ENCODE assay signal across 8 cellular contexts in genomic region chr1:85576256-85576641, GRCh38. TPM values are rescaled to one million over a fixed set of nuclear protein-coding genes. Genes with fewer than 3 reads are reported as not detected.
DNase-seq lines count a peak whose midpoint lies in the region; ATAC-seq and TF ChIP-seq lines count a peak whose summit lies in the region.

No MANE protein-coding gene starts in this region.

- peaks cover 31% of the 10 kb centered on the region for H3K4me1 ChIP-seq in HAP-1
- H3K4me1 ChIP-seq in hepatocyte (ENCODE audit: insufficient read depth), result peaks cover 20% of the 10 kb centered on the region

- H3K4me3 ChIP-seq in HAP-1 (peak overlapping the region; percentile 55), hepatocyte (peak overlapping the region; percentile 92), skin epidermis (peak overlapping the region; percentile 42 to 64 (median 51))

- ATAC-seq in HG03460 (IDR thresholded peaks at IDR 0.05; ENCODE audit: unreplicated experiment) (no peak), GM21381 (IDR thresholded peaks at IDR 0.05; ENCODE audit: unreplicated experiment) (no peak)

- CTCF ChIA-PET in activated CD4-positive, alpha-beta memory T cell treated with anti-CD3 and anti-CD28 coated beads for 36 hours (lab: Charles Lee), result no interaction called here

- peaks cover 3% of the 10 kb centered on the region for H3K79me2 ChIP-seq in hepatocyte

- 13% methylated on average over 13 of the region's 16 CpGs for WGBS in hepatocyte (ENCODE audit: low lambda C conversion rate, missing lambda C conversion rate)

- H3K36me3 Mint-ChIP-seq in activated CD4-positive, alpha-beta memory T cell treated with anti-CD3 and anti-CD28 coated beads for 36 hours, result no peaks in the 10 kb centered on the region

- peak overlapping the region; percentile 95 for H3K4me2 ChIP-seq in hepatocyte

- H3K9me3 ChIP-seq in HAP-1 (no peaks in the 10 kb centered on the region), hepatocyte (ENCODE audit: low read depth) (no peaks in the 10 kb centered on the region)

- H3K4me1 Mint-ChIP-seq in activated CD4-positive, alpha-beta memory T cell treated with anti-CD3 and anti-CD28 coated beads for 36 hours (ENCODE audit: low read depth), result peaks cover 28% of the 10 kb centered on the region

- TF ChIP-seq CTCF in hepatocyte (IDR thresholded peaks at IDR 0.05; ENCODE audit: poor library complexity), result no peak

- H3K27ac ChIP-seq in hepatocyte (peak overlapping the region; percentile 90), skin epidermis (peak overlapping the region; percentile 70 to 98 (median 91))

- DNase-seq in HAP-1 (ENCODE audit: low spot score in 2 of 2) (no peak), hepatocyte (ENCODE audit: low spot score) (no peak), epidermal melanocyte (ENCODE audit: insufficient read length, low spot score) (no peak), DMS79 treated with DMSO at 0.1 percent for 48 hours (lab: John Stamatoyannopoulos, UW) (no peak)
- DNase-seq in activated CD4-positive, alpha-beta memory T cell treated with anti-CD3 and anti-CD28 coated beads for 36 hours, result no peak

- no peak overlapping the region for H3K27ac Mint-ChIP-seq in activated CD4-positive, alpha-beta memory T cell treated with anti-CD3 and anti-CD28 coated beads for 36 hours

- peak overlapping the region; percentile 29 for H2AFZ ChIP-seq in hepatocyte

- POLR2A ChIA-PET in activated CD4-positive, alpha-beta memory T cell treated with anti-CD3 and anti-CD28 coated beads for 36 hours (lab: Charles Lee), result no interaction called here

- no peaks in the 10 kb centered on the region for H3K9me2 ChIP-seq in hepatocyte (replicated peaks; ENCODE audit: insufficient read depth)

- H3K27me3 ChIP-seq in HAP-1 (ENCODE audit: low read depth) (no peaks in the 10 kb centered on the region), hepatocyte (peaks cover 11% of the 10 kb centered on the region)

- peaks cover 60% of the 10 kb centered on the region for H3K27me3 Mint-ChIP-seq in activated CD4-positive, alpha-beta memory T cell treated with anti-CD3 and anti-CD28 coated beads for 36 hours

- no peaks in the 10 kb centered on the region for H3K9me3 Mint-ChIP-seq in activated CD4-positive, alpha-beta memory T cell treated with anti-CD3 and anti-CD28 coated beads for 36 hours

- in situ Hi-C loops in HAP-1 (cut with MboI; ENCODE audit: low sequenced_read_pairs), result no loop called here

- no peaks in the 10 kb centered on the region for H4K20me1 ChIP-seq in hepatocyte (ENCODE audit: insufficient read depth, poor library complexity, severe bottlenecking)

- intact Hi-C loops in activated CD4-positive, alpha-beta memory T cell treated with anti-CD3 and anti-CD28 coated beads for 36 hours (cut with micrococcal nuclease), result loop anchor here (2.0 to 10.0 kb wide), 3 partner anchors 131 to 621 kb away; partner anchors contain the start of gene ZNHIT6

- peaks cover 6% of the 10 kb centered on the region for H3K36me3 ChIP-seq in HAP-1 (replicated peaks)
- no peaks in the 10 kb centered on the region for H3K36me3 ChIP-seq in hepatocyte (replicated peaks; ENCODE audit: insufficient read depth, low read depth)

- H3K4me3 Mint-ChIP-seq in activated CD4-positive, alpha-beta memory T cell treated with anti-CD3 and anti-CD28 coated beads for 36 hours, result peak overlapping the region; percentile 60

RNA-seq across cellular contexts. Expression of gene CCN1, which starts 4.3 kb away (rescaled TPM):
- total RNA-seq in activated CD4-positive, alpha-beta memory T cell treated with anti-CD3 and anti-CD28 coated beads for 36 hours, result not detected
- 58.6 and 84.1 TPM in 2 replicates for total RNA-seq in hepatocyte
- polyA plus RNA-seq in hepatocyte, result 364 and 380 TPM in 2 replicates

Comparison
In these comparisons a context has a peak if more than half of its experiments do, and no peak if none do; other contexts are left out.
1. RNA of gene CCN1, which starts 4.3 kb away (total RNA-seq): 58.6 to 84.1 TPM in hepatocyte; not detected in activated CD4-positive, alpha-beta memory T cell treated with anti-CD3 and anti-CD28 coated beads for 36 hours; every median in the first group is over 10 times any median in the second.
2. Peak in every context shown above with its lines, with median percentiles within 50 percentile points of each other: H3K4me3 ChIP-seq.